Comparison of ENCODE assay signal across 20 cellular contexts in the genomic region with DNA sequence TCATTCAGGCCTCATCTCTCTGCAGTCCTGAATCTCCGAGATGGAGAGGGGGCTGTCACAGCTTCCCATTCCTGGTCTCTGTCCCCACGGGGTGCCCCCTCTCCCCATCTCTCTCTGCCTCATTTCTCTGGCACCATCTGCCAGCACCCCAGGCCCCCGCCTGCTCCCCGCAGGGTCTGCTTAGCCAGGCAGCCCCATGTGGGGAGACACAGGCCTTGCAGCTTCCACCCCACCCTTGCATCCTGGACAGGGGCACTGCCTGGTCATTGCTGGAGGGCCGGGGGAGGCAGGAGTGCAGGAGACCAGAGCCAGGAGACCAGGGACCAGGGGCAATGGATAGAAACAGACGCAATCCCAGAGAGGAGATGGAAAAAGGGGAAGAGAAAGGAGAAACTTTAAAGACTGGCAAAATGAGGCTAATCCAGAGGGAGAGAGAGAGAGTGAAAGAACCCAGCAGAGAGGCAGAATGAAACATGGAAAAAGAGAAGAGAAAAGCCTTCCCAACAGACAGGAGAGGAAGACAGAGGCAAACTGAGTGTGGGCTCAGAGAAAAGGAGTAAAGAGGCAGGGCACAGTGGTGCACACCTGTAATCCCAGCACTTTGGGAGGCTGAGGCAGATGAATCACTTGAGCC. TPM values are rescaled to one million over a fixed set of nuclear protein-coding genes. Genes with fewer than 3 reads are reported as not detected.
DNase-seq lines count a peak whose midpoint lies in the region; ATAC-seq and TF ChIP-seq lines count a peak whose summit lies in the region.
"Had no signal": no experiment of that assay in that cellular context is flagged by ENCODE, and none has a peak within 500 bp of the region (broad histone marks: within the 10 kb centered on the region; RNA-seq: fewer than 3 reads in every experiment).

No MANE protein-coding gene starts in this region.

- peak; percentile 31 for DNase-seq in Right ventricle myocardium inferior (ENCODE audit: missing footprints)
- DNase-seq in right atrium auricular region (ENCODE audit: low spot score): no peak
- no peak for DNase-seq in WTC11 (ENCODE audit: low spot score)
- no peak for DNase-seq in glutamatergic neuron
- no peak for DNase-seq in type B pancreatic cell (ENCODE audit: extremely low spot score, unreplicated experiment)
- DNase-seq in pons (ENCODE audit: low spot score): no peak
- no peak for DNase-seq in chondrocyte (ENCODE audit: low spot score)
- DNase-seq: NCI-H1105, NCI-H187 treated with DMSO at 0.1 percent for 48 hours, NCI-H2171, NCI-H446 treated with DMSO at 0.1 percent for 48 hours, NCI-H748 treated with DMSO at 0.1 percent for 48 hours, PC-9 had no signal

- peaks cover 2% of the 10 kb centered on the region; the same call in 1 of the 2 replicates for H3K4me1 Mint-ChIP-seq in WTC11
- peaks cover under 1% of the 10 kb centered on the region for H3K4me1 Mint-ChIP-seq in glutamatergic neuron (ENCODE audit: low read depth, unreplicated experiment)
- H3K4me1 Mint-ChIP-seq in type B pancreatic cell (ENCODE audit: unreplicated experiment): peaks cover 11% of the 10 kb centered on the region
- H3K4me1 Mint-ChIP-seq in chondrocyte (ENCODE audit: low read depth): no peaks in the 10 kb centered on the region

- H3K27me3 Mint-ChIP-seq in WTC11 (ENCODE audit: low read depth): peaks cover 29% of the 10 kb centered on the region
- peaks cover 4% of the 10 kb centered on the region for H3K27me3 Mint-ChIP-seq in glutamatergic neuron (ENCODE audit: unreplicated experiment)
- peaks cover 9% of the 10 kb centered on the region for H3K27me3 Mint-ChIP-seq in type B pancreatic cell
- peaks cover 14% of the 10 kb centered on the region for H3K27me3 Mint-ChIP-seq in chondrocyte (ENCODE audit: low read depth)

- intact Hi-C loops in Right ventricle myocardium inferior (cut with DNase I): no loop called here

- no peaks in the 10 kb centered on the region for H3K9me3 Mint-ChIP-seq in WTC11
- no peaks in the 10 kb centered on the region for H3K9me3 Mint-ChIP-seq in glutamatergic neuron (ENCODE audit: unreplicated experiment)
- no peaks in the 10 kb centered on the region for H3K9me3 Mint-ChIP-seq in type B pancreatic cell
- no peaks in the 10 kb centered on the region for H3K9me3 Mint-ChIP-seq in chondrocyte (ENCODE audit: low read depth)

- H3K9me3 ChIP-seq in right atrium auricular region: no peaks in the 10 kb centered on the region

- H3K4me1 ChIP-seq in right atrium auricular region: no peaks in the 10 kb centered on the region

- peak overlapping the region; percentile 75; the same call in 1 of the 2 replicates for H3K27ac Mint-ChIP-seq in WTC11
- peak overlapping the region; percentile 4 for H3K27ac Mint-ChIP-seq in glutamatergic neuron (ENCODE audit: unreplicated experiment)
- H3K27ac Mint-ChIP-seq in type B pancreatic cell: peak overlapping the region; percentile 73
- H3K27ac Mint-ChIP-seq in chondrocyte (ENCODE audit: unreplicated experiment): no peak overlapping the region
- H3K27ac Mint-ChIP-seq: IgD-negative memory B cell had no signal

- H3K27me3 ChIP-seq in right atrium auricular region: no peaks in the 10 kb centered on the region

- no peaks in the 10 kb centered on the region for H3K36me3 ChIP-seq in right atrium auricular region

- no peaks in the 10 kb centered on the region for H3K36me3 Mint-ChIP-seq in WTC11
- H3K36me3 Mint-ChIP-seq in glutamatergic neuron (ENCODE audit: unreplicated experiment): no peaks in the 10 kb centered on the region
- H3K36me3 Mint-ChIP-seq in type B pancreatic cell: no peaks in the 10 kb centered on the region
- H3K36me3 Mint-ChIP-seq in chondrocyte (ENCODE audit: low read depth): no peaks in the 10 kb centered on the region
- H3K36me3 Mint-ChIP-seq: IgD-negative memory B cell had no signal

- no peak overlapping the region for H3K4me3 ChIP-seq in right atrium auricular region
- H3K4me3 ChIP-seq: PC-9 had no signal

- no peak overlapping the region for H3K27ac ChIP-seq in right atrium auricular region
- H3K27ac ChIP-seq: C4-2B, PC-9 had no signal

- ATAC-seq in Right ventricle myocardium inferior (no peak), WTC11 (no peak), HG03039 (IDR thresholded peaks at IDR 0.05; ENCODE audit: unreplicated experiment) (no peak)

- CTCF ChIA-PET in WTC11 (lab: Charles Lee): interaction anchor here (0.6 to 1.0 kb wide), 2 partner anchors 14 to 50 kb away, joined by 3 to 5 read pairs; no protein-coding TSS in a partner anchor

- no peak for TF ChIP-seq CTCF in right atrium auricular region (IDR thresholded peaks at IDR 0.05)
- no peak for TF ChIP-seq CTCF in WTC11 (IDR thresholded peaks at IDR 0.05)
- no peak for TF ChIP-seq CTCF in glutamatergic neuron (IDR thresholded peaks at IDR 0.05; ENCODE audit: partially characterized antibody, unreplicated experiment)
- no peak for TF ChIP-seq CTCF in type B pancreatic cell (conservative IDR thresholded peaks at IDR 0.05)
- TF ChIP-seq CTCF in chondrocyte (IDR thresholded peaks at IDR 0.05): no peak

- no peak overlapping the region for H3K4me3 Mint-ChIP-seq in WTC11
- H3K4me3 Mint-ChIP-seq in glutamatergic neuron (ENCODE audit: unreplicated experiment): peak overlapping the region; percentile 7
- H3K4me3 Mint-ChIP-seq in type B pancreatic cell: peak overlapping the region; percentile 40
- no peak overlapping the region for H3K4me3 Mint-ChIP-seq in chondrocyte (ENCODE audit: unreplicated experiment)
- H3K4me3 Mint-ChIP-seq: IgD-negative memory B cell had no signal

- POLR2A ChIA-PET in WTC11 (lab: Charles Lee): no interaction called here

TF ChIP-seq in WTC11, 78 proteins besides CTCF, POLR2A, EP300 and RAD21 (continues in another document):
- TF ChIP-seq MXD4 (CRISPR knock-in tag; IDR thresholded peaks at IDR 0.05; ENCODE audit: borderline replicate concordance) (no peak), ZNF138 (CRISPR knock-in tag; conservative IDR thresholded peaks at IDR 0.05) (no peak), ZNF671 (CRISPR knock-in tag; IDR thresholded peaks at IDR 0.05) (no peak)
- TF ChIP-seq, protein P1, sequence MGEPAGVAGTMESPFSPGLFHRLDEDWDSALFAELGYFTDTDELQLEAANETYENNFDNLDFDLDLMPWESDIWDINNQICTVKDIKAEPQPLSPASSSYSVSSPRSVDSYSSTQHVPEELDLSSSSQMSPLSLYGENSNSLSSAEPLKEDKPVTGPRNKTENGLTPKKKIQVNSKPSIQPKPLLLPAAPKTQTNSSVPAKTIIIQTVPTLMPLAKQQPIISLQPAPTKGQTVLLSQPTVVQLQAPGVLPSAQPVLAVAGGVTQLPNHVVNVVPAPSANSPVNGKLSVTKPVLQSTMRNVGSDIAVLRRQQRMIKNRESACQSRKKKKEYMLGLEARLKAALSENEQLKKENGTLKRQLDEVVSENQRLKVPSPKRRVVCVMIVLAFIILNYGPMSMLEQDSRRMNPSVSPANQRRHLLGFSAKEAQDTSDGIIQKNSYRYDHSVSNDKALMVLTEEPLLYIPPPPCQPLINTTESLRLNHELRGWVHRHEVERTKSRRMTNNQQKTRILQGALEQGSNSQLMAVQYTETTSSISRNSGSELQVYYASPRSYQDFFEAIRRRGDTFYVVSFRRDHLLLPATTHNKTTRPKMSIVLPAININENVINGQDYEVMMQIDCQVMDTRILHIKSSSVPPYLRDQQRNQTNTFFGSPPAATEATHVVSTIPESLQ (CRISPR knock-in tag; IDR thresholded peaks at IDR 0.05): no peak
- TF ChIP-seq, protein P2, sequence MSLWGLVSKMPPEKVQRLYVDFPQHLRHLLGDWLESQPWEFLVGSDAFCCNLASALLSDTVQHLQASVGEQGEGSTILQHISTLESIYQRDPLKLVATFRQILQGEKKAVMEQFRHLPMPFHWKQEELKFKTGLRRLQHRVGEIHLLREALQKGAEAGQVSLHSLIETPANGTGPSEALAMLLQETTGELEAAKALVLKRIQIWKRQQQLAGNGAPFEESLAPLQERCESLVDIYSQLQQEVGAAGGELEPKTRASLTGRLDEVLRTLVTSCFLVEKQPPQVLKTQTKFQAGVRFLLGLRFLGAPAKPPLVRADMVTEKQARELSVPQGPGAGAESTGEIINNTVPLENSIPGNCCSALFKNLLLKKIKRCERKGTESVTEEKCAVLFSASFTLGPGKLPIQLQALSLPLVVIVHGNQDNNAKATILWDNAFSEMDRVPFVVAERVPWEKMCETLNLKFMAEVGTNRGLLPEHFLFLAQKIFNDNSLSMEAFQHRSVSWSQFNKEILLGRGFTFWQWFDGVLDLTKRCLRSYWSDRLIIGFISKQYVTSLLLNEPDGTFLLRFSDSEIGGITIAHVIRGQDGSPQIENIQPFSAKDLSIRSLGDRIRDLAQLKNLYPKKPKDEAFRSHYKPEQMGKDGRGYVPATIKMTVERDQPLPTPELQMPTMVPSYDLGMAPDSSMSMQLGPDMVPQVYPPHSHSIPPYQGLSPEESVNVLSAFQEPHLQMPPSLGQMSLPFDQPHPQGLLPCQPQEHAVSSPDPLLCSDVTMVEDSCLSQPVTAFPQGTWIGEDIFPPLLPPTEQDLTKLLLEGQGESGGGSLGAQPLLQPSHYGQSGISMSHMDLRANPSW (CRISPR knock-in tag; conservative IDR thresholded peaks at IDR 0.05; ENCODE audit: low read depth): no peak

RNA-seq across cellular contexts. Expression of a gene that starts 8.8 kb away (rescaled TPM):
- total RNA-seq in Right ventricle myocardium inferior: 5.0 TPM
- total RNA-seq in right atrium auricular region: 1 to 10 TPM; 2.7 to 3.1 TPM
- total RNA-seq in WTC11 (2021): 1.6 to 1.8 TPM (median 1.7 TPM) in 3 replicates
- 36.4 TPM for total RNA-seq in glutamatergic neuron (ENCODE audit: unreplicated experiment)
- total RNA-seq in type B pancreatic cell (ENCODE audit: low replicate concordance): 8.0 and 9.1 TPM in 2 replicates
- 0.41 to 2.4 TPM (median 1.3 TPM) in 3 replicates for total RNA-seq in chondrocyte
- total RNA-seq: Daoy, LHCN-M2 had no signal

RNA-seq across cellular contexts. Expression of a gene that starts 20.0 kb away (rescaled TPM):
- total RNA-seq in Right ventricle myocardium inferior: 39.1 TPM
- total RNA-seq in right atrium auricular region: 10 to 100 TPM; 18.7 to 22.5 TPM
- total RNA-seq in WTC11 (2021): 51.5 to 63.3 TPM (median 62.5 TPM) in 3 replicates
- 53.2 TPM for total RNA-seq in glutamatergic neuron (ENCODE audit: unreplicated experiment)
- total RNA-seq in type B pancreatic cell (ENCODE audit: low replicate concordance): 46.9 and 61.4 TPM in 2 replicates
- 20.5 to 28.3 TPM (median 22.4 TPM) in 3 replicates for total RNA-seq in chondrocyte

RNA-seq across cellular contexts. Expression of a gene that starts 32.5 kb away (rescaled TPM):
- total RNA-seq in Right ventricle myocardium inferior (252 TPM), right atrium auricular region (100 to 1,000 TPM; 158 to 201 TPM), WTC11 (2021) (739 to 792 TPM (median 784 TPM) in 3 replicates), glutamatergic neuron (ENCODE audit: unreplicated experiment) (264 TPM), type B pancreatic cell (ENCODE audit: low replicate concordance) (397 and 471 TPM in 2 replicates), chondrocyte (310 to 361 TPM (median 314 TPM) in 3 replicates)

RNA-seq across cellular contexts. Expression of a gene that starts 33.3 kb away (rescaled TPM):
- 1.5 TPM for total RNA-seq in Right ventricle myocardium inferior
- 1 to 10 TPM; 2.4 to 3.0 TPM for total RNA-seq in right atrium auricular region
- 23.8 to 33.3 TPM (median 27.5 TPM) in 3 replicates for total RNA-seq in WTC11 (2021)
- 2.6 TPM for total RNA-seq in glutamatergic neuron (ENCODE audit: unreplicated experiment)
- 8.2 and 9.4 TPM in 2 replicates for total RNA-seq in type B pancreatic cell (ENCODE audit: low replicate concordance)
- 11.9 to 13.7 TPM (median 13.4 TPM) in 3 replicates for total RNA-seq in chondrocyte

RNA-seq across cellular contexts. Expression of a gene that starts 57.2 kb away (rescaled TPM):
- total RNA-seq in Right ventricle myocardium inferior (5.4 TPM), right atrium auricular region (10 to 100 TPM in 1 of 2 donors, 1 to 10 TPM in 1; 6.2 to 12.1 TPM), WTC11 (2021) (0.11 to 0.48 TPM (median 0.44 TPM) in 3 replicates), glutamatergic neuron (ENCODE audit: unreplicated experiment) (not detected), type B pancreatic cell (ENCODE audit: low replicate concordance) (not detected in 2 replicates), chondrocyte (not detected in 3 replicates)
- total RNA-seq: Daoy, HT-29, LHCN-M2, PC-9, SK-MEL-5 had no signal

Comparison
In these comparisons a context has a peak if more than half of its experiments do, and no peak if none do; other contexts are left out.
1. H3K4me3 Mint-ChIP-seq: peak in glutamatergic neuron (single experiment) and type B pancreatic cell (single experiment); none in WTC11 (single experiment) and chondrocyte (single experiment).